In the genomic region with DNA sequence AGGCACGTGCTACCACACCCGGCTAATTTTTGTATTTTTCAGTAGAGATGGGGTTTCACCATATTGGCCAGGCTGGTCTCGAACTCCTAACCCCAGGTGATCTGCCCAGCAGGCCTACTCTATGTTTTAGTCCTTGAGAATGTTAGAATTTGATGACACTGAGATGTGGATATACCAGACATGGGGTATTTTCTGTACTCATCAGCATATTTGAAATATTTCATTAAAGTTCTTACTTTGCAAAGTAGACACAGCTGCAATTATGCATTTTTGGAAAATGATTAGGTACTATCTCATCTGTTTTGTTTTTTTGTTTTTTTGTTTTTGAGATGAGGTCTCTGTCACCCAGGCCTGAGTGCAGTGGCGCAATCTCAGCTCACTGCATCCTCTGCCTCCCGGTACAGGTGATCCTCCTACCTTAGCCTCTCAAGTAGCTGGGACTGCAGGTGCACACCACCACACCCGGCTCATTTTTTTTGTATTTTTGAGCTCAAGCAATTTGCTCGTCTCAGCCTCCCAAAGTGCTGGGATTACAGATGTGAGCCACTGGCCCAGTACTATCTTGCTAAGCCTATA, we compare ENCODE assay signal across 1 cellular context.
TF ChIP-seq lines count a peak whose summit lies in the region.

No MANE protein-coding gene starts in this region.

TF ChIP-seq in HepG2, 621 proteins besides CTCF, POLR2A, EP300 and RAD21:
- TF ChIP-seq MAFF (IDR thresholded peaks at IDR 0.05; ENCODE audit: low read depth, low read length) (peak; percentile 80), SRY (CRISPR knock-in tag; IDR thresholded peaks at IDR 0.05) (no peak), AHR (CRISPR knock-in tag; IDR thresholded peaks at IDR 0.05) (no peak), MAFK (conservative IDR thresholded peaks at IDR 0.05 in 1 of 2, IDR thresholded peaks at IDR 0.05 in 1 of 2; ENCODE audit: low read length in 2 of 2) (peak; percentile 69 to 82), ZNF746 (CRISPR knock-in tag; IDR thresholded peaks at IDR 0.05) (no peak), KLF15 (CRISPR knock-in tag; IDR thresholded peaks at IDR 0.05; ENCODE audit: borderline replicate concordance) (no peak)
- TF ChIP-seq, protein P1, sequence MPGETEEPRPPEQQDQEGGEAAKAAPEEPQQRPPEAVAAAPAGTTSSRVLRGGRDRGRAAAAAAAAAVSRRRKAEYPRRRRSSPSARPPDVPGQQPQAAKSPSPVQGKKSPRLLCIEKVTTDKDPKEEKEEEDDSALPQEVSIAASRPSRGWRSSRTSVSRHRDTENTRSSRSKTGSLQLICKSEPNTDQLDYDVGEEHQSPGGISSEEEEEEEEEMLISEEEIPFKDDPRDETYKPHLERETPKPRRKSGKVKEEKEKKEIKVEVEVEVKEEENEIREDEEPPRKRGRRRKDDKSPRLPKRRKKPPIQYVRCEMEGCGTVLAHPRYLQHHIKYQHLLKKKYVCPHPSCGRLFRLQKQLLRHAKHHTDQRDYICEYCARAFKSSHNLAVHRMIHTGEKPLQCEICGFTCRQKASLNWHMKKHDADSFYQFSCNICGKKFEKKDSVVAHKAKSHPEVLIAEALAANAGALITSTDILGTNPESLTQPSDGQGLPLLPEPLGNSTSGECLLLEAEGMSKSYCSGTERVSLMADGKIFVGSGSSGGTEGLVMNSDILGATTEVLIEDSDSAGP (CRISPR knock-in tag; IDR thresholded peaks at IDR 0.05; ENCODE audit: borderline replicate concordance), result no peak
